ENCODE assay signal across 1 cellular context in the genomic region with DNA sequence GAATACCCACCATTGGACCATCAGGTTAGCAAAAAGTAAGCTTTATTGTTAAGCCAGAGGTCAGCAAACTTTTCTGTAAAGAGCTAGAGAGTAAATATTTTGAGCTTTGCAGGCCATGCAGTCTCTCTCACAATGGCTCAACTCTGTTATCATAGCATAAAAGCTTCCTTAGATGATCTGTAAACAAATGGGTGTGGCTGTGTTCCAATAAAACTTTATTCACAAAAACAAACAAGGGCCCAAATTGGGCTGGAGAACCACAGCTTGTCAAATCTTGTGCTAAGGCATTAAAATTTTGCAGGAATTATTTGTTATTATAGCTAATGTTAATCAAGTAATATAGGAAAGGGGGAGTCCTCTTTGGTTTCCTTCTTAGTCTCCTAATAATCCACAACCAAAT.
TF ChIP-seq lines count a peak whose summit lies in the region.

No MANE protein-coding gene starts in this region.

TF ChIP-seq in HepG2, 621 proteins besides CTCF, POLR2A, EP300 and RAD21 (continued from another document):
- TF ChIP-seq ZBTB40 (IDR thresholded peaks at IDR 0.05) (peak; percentile 39; the same call in 1 of the 2 replicates), ZBTB40 (CRISPR knock-in tag; IDR thresholded peaks at IDR 0.05) (peak; percentile 59; the same call in 1 of the 2 replicates)
- TF ChIP-seq, protein P1, sequence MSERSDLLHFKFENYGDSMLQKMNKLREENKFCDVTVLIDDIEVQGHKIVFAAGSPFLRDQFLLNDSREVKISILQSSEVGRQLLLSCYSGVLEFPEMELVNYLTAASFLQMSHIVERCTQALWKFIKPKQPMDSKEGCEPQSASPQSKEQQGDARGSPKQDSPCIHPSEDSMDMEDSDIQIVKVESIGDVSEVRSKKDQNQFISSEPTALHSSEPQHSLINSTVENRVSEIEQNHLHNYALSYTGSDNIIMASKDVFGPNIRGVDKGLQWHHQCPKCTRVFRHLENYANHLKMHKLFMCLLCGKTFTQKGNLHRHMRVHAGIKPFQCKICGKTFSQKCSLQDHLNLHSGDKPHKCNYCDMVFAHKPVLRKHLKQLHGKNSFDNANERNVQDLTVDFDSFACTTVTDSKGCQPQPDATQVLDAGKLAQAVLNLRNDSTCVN (CRISPR knock-in tag; IDR thresholded peaks at IDR 0.05; ENCODE audit: borderline replicate concordance) = no peak
